1 cellular context compared by ENCODE assay signal in the genomic region with DNA sequence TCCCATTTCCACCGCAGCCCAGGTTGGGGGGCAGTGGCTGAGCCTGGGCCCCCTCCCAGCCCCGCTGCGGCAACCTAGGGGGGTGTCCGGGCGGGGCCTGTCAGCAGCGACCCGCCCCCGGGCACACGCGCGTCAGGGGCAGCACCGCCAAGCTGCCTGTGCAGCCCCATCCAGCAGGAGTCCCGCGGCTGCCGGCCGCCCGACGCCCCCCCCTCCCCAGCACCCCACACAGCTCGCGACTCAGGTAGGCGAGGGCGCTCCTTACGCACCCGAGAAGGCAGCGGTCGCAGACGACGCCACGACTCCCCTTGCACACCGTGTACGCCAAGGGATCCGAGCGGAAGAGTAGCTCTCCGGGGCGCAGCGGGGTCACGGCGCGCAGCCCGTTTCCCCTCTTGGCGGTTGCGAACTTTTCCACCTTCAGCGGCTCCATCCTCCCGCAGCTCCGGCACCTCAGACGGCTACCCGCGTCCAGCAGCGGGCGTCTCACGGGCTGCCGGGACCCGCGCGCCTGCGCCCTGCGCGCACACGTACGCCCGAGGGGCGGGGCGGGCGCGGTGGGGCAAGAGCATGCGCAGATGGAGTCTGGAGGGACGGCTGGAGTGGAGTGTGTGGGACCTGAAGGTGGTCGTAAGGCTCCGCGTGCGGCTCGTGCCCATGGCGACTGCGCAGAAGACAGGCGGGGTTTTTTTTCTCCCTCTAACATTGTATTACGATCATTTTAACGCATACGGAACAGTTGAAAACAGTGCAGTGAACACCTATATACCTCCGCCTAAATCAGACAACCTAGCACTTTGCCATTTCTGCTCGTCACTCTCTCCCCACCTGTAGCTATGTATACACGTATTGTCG.
TF ChIP-seq lines count a peak whose summit lies in the region.

SMYD3 (minus strand) TSS at position 495 of the 855 bp plus-strand sequence.

TF ChIP-seq in K562, 482 proteins besides CTCF, POLR2A, EP300 and RAD21 (continued from another document and continues in another):
- TF ChIP-seq, protein P1, sequence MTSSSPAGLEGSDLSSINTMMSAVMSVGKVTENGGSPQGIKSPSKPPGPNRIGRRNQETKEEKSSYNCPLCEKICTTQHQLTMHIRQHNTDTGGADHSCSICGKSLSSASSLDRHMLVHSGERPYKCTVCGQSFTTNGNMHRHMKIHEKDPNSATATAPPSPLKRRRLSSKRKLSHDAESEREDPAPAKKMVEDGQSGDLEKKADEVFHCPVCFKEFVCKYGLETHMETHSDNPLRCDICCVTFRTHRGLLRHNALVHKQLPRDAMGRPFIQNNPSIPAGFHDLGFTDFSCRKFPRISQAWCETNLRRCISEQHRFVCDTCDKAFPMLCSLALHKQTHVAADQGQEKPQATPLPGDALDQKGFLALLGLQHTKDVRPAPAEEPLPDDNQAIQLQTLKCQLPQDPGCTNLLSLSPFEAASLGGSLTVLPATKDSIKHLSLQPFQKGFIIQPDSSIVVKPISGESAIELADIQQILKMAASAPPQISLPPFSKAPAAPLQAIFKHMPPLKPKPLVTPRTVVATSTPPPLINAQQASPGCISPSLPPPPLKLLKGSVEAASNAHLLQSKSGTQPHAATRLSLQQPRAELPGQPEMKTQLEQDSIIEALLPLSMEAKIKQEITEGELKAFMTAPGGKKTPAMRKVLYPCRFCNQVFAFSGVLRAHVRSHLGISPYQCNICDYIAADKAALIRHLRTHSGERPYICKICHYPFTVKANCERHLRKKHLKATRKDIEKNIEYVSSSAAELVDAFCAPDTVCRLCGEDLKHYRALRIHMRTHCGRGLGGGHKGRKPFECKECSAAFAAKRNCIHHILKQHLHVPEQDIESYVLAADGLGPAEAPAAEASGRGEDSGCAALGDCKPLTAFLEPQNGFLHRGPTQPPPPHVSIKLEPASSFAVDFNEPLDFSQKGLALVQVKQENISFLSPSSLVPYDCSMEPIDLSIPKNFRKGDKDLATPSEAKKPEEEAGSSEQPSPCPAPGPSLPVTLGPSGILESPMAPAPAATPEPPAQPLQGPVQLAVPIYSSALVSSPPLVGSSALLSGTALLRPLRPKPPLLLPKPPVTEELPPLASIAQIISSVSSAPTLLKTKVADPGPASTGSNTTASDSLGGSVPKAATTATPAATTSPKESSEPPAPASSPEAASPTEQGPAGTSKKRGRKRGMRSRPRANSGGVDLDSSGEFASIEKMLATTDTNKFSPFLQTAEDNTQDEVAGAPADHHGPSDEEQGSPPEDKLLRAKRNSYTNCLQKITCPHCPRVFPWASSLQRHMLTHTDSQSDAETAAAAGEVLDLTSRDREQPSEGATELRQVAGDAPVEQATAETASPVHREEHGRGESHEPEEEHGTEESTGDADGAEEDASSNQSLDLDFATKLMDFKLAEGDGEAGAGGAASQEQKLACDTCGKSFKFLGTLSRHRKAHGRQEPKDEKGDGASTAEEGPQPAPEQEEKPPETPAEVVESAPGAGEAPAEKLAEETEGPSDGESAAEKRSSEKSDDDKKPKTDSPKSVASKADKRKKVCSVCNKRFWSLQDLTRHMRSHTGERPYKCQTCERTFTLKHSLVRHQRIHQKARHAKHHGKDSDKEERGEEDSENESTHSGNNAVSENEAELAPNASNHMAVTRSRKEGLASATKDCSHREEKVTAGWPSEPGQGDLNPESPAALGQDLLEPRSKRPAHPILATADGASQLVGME (CRISPR knock-in tag; IDR thresholded peaks at IDR 0.05), result no peak
- TF ChIP-seq SAFB2 (IDR thresholded peaks at IDR 0.05; ENCODE audit: borderline replicate concordance, low read depth, low read length, severe bottlenecking) (no peak), TAF15 (IDR thresholded peaks at IDR 0.05; ENCODE audit: low read depth, low read length) (no peak), COPS2 (conservative IDR thresholded peaks at IDR 0.05) (no peak), NR3C1 (CRISPR knock-in tag; IDR thresholded peaks at IDR 0.05) (peak; percentile 64; the same call in 1 of the 2 replicates), PTRF (tag; IDR thresholded peaks at IDR 0.05) (no peak), SPI1 (IDR thresholded peaks at IDR 0.05; ENCODE audit: borderline replicate concordance, low read depth, low read length) (no peak), SREBF1 (IDR thresholded peaks at IDR 0.05; ENCODE audit: borderline replicate concordance, low read depth, low read length) (no peak), MCM3 (IDR thresholded peaks at IDR 0.05) (no peak), PHF8 (IDR thresholded peaks at IDR 0.05; ENCODE audit: borderline replicate concordance, low read length) (peak; percentile 83; the same call in 1 of the 2 replicates), ZNF232 (CRISPR knock-in tag; IDR thresholded peaks at IDR 0.05) (no peak), DNMT1 (IDR thresholded peaks at IDR 0.05) (no peak), KLF16 (IDR thresholded peaks at IDR 0.05) (no peak), ZNF75A (CRISPR knock-in tag; IDR thresholded peaks at IDR 0.05) (no peak), ZNF431 (CRISPR knock-in tag; IDR thresholded peaks at IDR 0.05) (0 out of 2 replicates have a peak, but pooled peaks have one; percentile 21), SLC30A9 (CRISPR knock-in tag; IDR thresholded peaks at IDR 0.05) (no peak), OTX1 (CRISPR knock-in tag; IDR thresholded peaks at IDR 0.05) (no peak), EWSR1 (IDR thresholded peaks at IDR 0.05; ENCODE audit: borderline replicate concordance, low read depth, partially characterized antibody) (no peak), HMG20B (CRISPR knock-in tag; IDR thresholded peaks at IDR 0.05) (no peak), SMARCC2 (IDR thresholded peaks at IDR 0.05; ENCODE audit: low read depth) (no peak), HBP1 (CRISPR knock-in tag; IDR thresholded peaks at IDR 0.05) (no peak), U2AF1 (optimal IDR thresholded peaks at IDR 0.05; ENCODE audit: low read depth, low read length) (no peak), KAT7 (CRISPR knock-in tag; IDR thresholded peaks at IDR 0.05; ENCODE audit: borderline replicate concordance) (0 out of 2 replicates have a peak, but pooled peaks have one; percentile 29), NRF1 (conservative IDR thresholded peaks at IDR 0.05 in 1 of 2, IDR thresholded peaks at IDR 0.05 in 1 of 2) (peak; percentile 98), ZNF24 (IDR thresholded peaks at IDR 0.05) (peak; percentile 34; the same call in 1 of the 2 replicates), GTF2A2 (tag; IDR thresholded peaks at IDR 0.05) (no peak), ASH1L (IDR thresholded peaks at IDR 0.05; ENCODE audit: borderline replicate concordance, low read depth, partially characterized antibody) (no peak), ESRRA (IDR thresholded peaks at IDR 0.05; ENCODE audit: borderline replicate concordance, low read depth) (no peak; the same call in 1 of the 2 replicates), E2F3 (CRISPR knock-in tag; IDR thresholded peaks at IDR 0.05) (no peak), ZNF217 (CRISPR knock-in tag; IDR thresholded peaks at IDR 0.05) (no peak), SIN3A (IDR thresholded peaks at IDR 0.05; ENCODE audit: borderline replicate concordance in 2 of 2, control insufficient read depth in 1 of 2, low read depth in 2 of 2, low read length in 2 of 2) (0 out of 4 replicates have a peak, but pooled peaks of 1 of the 2 experiments have one; percentile 42), SMC3 (conservative IDR thresholded peaks at IDR 0.05; ENCODE audit: insufficient read depth, low read depth, low read length) (peak; percentile 38; the same call in 1 of the 2 replicates), CREM (IDR thresholded peaks at IDR 0.05; ENCODE audit: low read depth) (peak; percentile 60; the same call in 1 of the 2 replicates), IRF2 (CRISPR knock-in tag; IDR thresholded peaks at IDR 0.05) (no peak), POLR2B (IDR thresholded peaks at IDR 0.05; ENCODE audit: low read depth, partially characterized antibody) (peak; percentile 54), CLOCK (CRISPR knock-in tag; IDR thresholded peaks at IDR 0.05; ENCODE audit: borderline replicate concordance) (no peak), ZNF274 (IDR thresholded peaks at IDR 0.05; ENCODE audit: borderline replicate concordance, low read depth, low read length) (no peak), NFXL1 (CRISPR knock-in tag; IDR thresholded peaks at IDR 0.05) (no peak), ZSCAN29 (IDR thresholded peaks at IDR 0.05) (peak; percentile 47; the same call in 1 of the 2 replicates)
- TF ChIP-seq, protein P2, sequence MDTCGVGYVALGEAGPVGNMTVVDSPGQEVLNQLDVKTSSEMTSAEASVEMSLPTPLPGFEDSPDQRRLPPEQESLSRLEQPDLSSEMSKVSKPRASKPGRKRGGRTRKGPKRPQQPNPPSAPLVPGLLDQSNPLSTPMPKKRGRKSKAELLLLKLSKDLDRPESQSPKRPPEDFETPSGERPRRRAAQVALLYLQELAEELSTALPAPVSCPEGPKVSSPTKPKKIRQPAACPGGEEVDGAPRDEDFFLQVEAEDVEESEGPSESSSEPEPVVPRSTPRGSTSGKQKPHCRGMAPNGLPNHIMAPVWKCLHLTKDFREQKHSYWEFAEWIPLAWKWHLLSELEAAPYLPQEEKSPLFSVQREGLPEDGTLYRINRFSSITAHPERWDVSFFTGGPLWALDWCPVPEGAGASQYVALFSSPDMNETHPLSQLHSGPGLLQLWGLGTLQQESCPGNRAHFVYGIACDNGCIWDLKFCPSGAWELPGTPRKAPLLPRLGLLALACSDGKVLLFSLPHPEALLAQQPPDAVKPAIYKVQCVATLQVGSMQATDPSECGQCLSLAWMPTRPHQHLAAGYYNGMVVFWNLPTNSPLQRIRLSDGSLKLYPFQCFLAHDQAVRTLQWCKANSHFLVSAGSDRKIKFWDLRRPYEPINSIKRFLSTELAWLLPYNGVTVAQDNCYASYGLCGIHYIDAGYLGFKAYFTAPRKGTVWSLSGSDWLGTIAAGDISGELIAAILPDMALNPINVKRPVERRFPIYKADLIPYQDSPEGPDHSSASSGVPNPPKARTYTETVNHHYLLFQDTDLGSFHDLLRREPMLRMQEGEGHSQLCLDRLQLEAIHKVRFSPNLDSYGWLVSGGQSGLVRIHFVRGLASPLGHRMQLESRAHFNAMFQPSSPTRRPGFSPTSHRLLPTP (IDR thresholded peaks at IDR 0.05; ENCODE audit: borderline replicate concordance, extremely low read depth, insufficient read length), result no peak
- TF ChIP-seq, protein P3, sequence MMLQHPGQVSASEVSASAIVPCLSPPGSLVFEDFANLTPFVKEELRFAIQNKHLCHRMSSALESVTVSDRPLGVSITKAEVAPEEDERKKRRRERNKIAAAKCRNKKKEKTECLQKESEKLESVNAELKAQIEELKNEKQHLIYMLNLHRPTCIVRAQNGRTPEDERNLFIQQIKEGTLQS (IDR thresholded peaks at IDR 0.05), result no peak
- TF ChIP-seq, protein P3 (CRISPR knock-in tag; conservative IDR thresholded peaks at IDR 0.05), result no peak
- TF ChIP-seq, protein P4, sequence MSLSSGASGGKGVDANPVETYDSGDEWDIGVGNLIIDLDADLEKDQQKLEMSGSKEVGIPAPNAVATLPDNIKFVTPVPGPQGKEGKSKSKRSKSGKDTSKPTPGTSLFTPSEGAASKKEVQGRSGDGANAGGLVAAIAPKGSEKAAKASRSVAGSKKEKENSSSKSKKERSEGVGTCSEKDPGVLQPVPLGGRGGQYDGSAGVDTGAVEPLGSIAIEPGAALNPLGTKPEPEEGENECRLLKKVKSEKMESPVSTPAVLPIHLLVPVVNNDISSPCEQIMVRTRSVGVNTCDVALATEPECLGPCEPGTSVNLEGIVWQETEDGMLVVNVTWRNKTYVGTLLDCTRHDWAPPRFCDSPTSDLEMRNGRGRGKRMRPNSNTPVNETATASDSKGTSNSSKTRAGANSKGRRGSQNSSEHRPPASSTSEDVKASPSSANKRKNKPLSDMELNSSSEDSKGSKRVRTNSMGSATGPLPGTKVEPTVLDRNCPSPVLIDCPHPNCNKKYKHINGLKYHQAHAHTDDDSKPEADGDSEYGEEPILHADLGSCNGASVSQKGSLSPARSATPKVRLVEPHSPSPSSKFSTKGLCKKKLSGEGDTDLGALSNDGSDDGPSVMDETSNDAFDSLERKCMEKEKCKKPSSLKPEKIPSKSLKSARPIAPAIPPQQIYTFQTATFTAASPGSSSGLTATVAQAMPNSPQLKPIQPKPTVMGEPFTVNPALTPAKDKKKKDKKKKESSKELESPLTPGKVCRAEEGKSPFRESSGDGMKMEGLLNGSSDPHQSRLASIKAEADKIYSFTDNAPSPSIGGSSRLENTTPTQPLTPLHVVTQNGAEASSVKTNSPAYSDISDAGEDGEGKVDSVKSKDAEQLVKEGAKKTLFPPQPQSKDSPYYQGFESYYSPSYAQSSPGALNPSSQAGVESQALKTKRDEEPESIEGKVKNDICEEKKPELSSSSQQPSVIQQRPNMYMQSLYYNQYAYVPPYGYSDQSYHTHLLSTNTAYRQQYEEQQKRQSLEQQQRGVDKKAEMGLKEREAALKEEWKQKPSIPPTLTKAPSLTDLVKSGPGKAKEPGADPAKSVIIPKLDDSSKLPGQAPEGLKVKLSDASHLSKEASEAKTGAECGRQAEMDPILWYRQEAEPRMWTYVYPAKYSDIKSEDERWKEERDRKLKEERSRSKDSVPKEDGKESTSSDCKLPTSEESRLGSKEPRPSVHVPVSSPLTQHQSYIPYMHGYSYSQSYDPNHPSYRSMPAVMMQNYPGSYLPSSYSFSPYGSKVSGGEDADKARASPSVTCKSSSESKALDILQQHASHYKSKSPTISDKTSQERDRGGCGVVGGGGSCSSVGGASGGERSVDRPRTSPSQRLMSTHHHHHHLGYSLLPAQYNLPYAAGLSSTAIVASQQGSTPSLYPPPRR (CRISPR knock-in tag; IDR thresholded peaks at IDR 0.05; ENCODE audit: borderline replicate concordance), result no peak
